In the genomic region with DNA sequence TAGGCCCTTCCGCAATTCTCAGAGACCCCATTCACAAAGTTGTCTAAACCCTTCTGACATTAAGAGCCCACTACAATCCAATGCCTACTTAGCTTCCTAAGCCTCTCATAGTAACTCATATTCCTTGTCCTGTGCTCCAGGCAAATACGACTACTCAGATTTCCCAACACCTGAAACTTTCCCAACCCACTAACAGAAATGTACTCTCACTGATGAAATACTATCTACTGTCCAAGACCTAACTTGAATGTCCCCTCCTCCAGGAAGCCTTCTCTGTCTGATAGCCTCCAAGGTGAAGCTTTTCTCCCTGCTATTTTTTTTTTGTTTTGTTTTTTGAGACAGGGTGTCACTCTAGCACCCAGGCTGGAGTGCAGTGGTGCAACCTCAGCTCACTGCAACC, we compare ENCODE assay signal across 28 cellular contexts.
"Had no signal": no experiment of that assay in that cellular context is flagged by ENCODE, and none has a peak within 500 bp of the region (broad histone marks: within the 10 kb centered on the region; RNA-seq: fewer than 3 reads in every experiment).

No MANE protein-coding gene starts in this region.

- H3K9ac ChIP-seq: KMS-11 had no signal

- H3K4me1 ChIP-seq: SJSA1 had no signal

- H3K27me3 Mint-ChIP-seq: activated B cell treated with CpG ODN at 0.5 μM for 24 hours; activated CD4-positive, alpha-beta memory T cell treated with anti-CD3 and anti-CD28 coated beads for 36 hours; activated naive CD4-positive, alpha-beta T cell treated with anti-CD3 and anti-CD28 coated beads, Interleukin-2, amount 10 ng/mL, durations not matched to agents 7 days and 5 days; activated naive CD8-positive, alpha-beta T cell treated with anti-CD3 and anti-CD28 coated beads for 36 hours; IgD-negative memory B cell had no signal

- H3K4me3 Mint-ChIP-seq: activated B cell treated with CpG ODN at 0.5 μM for 24 hours; activated CD4-positive, alpha-beta memory T cell treated with anti-CD3 and anti-CD28 coated beads for 36 hours; activated CD4-positive, alpha-beta T cell treated with anti-CD3 and anti-CD28 coated beads, Interleukin-2, amount 10 ng/mL, durations not matched to agents 7 days and 5 days; activated naive CD4-positive, alpha-beta T cell treated with anti-CD3 and anti-CD28 coated beads, Interleukin-2, amount 10 ng/mL, durations not matched to agents 7 days and 5 days; activated naive CD8-positive, alpha-beta T cell treated with anti-CD3 and anti-CD28 coated beads for 36 hours; activated T-cell treated with anti-CD3 and anti-CD28 coated beads, Interleukin-2, amount 50 U/mL, for 72 hours; IgD-negative memory B cell; T-helper 1 cell treated with Interleukin-12 subunit alpha and Interleukin-12 subunit beta and Interleukin-4 antibody, amounts not matched to agents 30 μg/mL and 1 μg/mL, for 36 hours had no signal

- H3K27ac Mint-ChIP-seq: activated B cell treated with CpG ODN at 0.5 μM for 24 hours; activated CD4-positive, alpha-beta memory T cell treated with anti-CD3 and anti-CD28 coated beads for 36 hours; activated CD4-positive, alpha-beta T cell treated with anti-CD3 and anti-CD28 coated beads, Interleukin-2, amount 10 ng/mL, durations not matched to agents 7 days and 5 days; activated naive CD4-positive, alpha-beta T cell treated with anti-CD3 and anti-CD28 coated beads, Interleukin-2, amount 10 ng/mL, durations not matched to agents 7 days and 5 days; activated naive CD8-positive, alpha-beta T cell treated with anti-CD3 and anti-CD28 coated beads for 36 hours; activated T-cell treated with anti-CD3 and anti-CD28 coated beads, Interleukin-2, amount 50 U/mL, for 72 hours; activated T-helper 2 cell treated with anti-CD3 and anti-CD28 coated beads, Interferon-gamma antibody, Interleukin-2, Interleukin-4, amounts not matched to agents 10 μg/mL and 5 μg/mL and 100 μg/mL, durations not matched to agents 14 hours and 24 hours and 36 hours; IgD-negative memory B cell; T-helper 1 cell treated with Interleukin-12 subunit alpha and Interleukin-12 subunit beta and Interleukin-4 antibody, amounts not matched to agents 30 μg/mL and 1 μg/mL, for 36 hours had no signal

- H3K4me3 ChIP-seq: MG63, SJSA1 had no signal

- FAIRE-seq: RCC 7860 had no signal

- H3K4me1 Mint-ChIP-seq: activated B cell treated with CpG ODN at 0.5 μM for 24 hours; activated CD4-positive, alpha-beta T cell treated with anti-CD3 and anti-CD28 coated beads, Interleukin-2, amount 10 ng/mL, durations not matched to agents 7 days and 5 days; activated naive CD4-positive, alpha-beta T cell treated with anti-CD3 and anti-CD28 coated beads, Interleukin-2, amount 10 ng/mL, durations not matched to agents 7 days and 5 days; activated naive CD8-positive, alpha-beta T cell treated with anti-CD3 and anti-CD28 coated beads for 36 hours; IgD-negative memory B cell had no signal

- H3K27me3 ChIP-seq: MG63, SJSA1 had no signal

- H3K36me3 ChIP-seq: MG63, SJSA1 had no signal

- H3K9me3 Mint-ChIP-seq: activated B cell treated with CpG ODN at 0.5 μM for 24 hours; activated CD4-positive, alpha-beta memory T cell treated with anti-CD3 and anti-CD28 coated beads for 36 hours; activated CD4-positive, alpha-beta T cell treated with anti-CD3 and anti-CD28 coated beads, Interleukin-2, amount 10 ng/mL, durations not matched to agents 7 days and 5 days; activated naive CD4-positive, alpha-beta T cell treated with anti-CD3 and anti-CD28 coated beads, Interleukin-2, amount 10 ng/mL, durations not matched to agents 7 days and 5 days; activated naive CD8-positive, alpha-beta T cell treated with anti-CD3 and anti-CD28 coated beads for 36 hours; activated T-cell treated with anti-CD3 and anti-CD28 coated beads, Interleukin-2, amount 50 U/mL, for 72 hours; activated T-helper 2 cell treated with anti-CD3 and anti-CD28 coated beads, Interferon-gamma antibody, Interleukin-2, Interleukin-4, amounts not matched to agents 10 μg/mL and 5 μg/mL and 100 μg/mL, durations not matched to agents 14 hours and 24 hours and 36 hours; IgD-negative memory B cell; T-helper 1 cell treated with Interleukin-12 subunit alpha and Interleukin-12 subunit beta and Interleukin-4 antibody, amounts not matched to agents 30 μg/mL and 1 μg/mL, for 36 hours had no signal

- ATAC-seq: activated T-cell treated with anti-CD3 and anti-CD28 coated beads, Interleukin-2, amount 50 U/mL, for 72 hours; PC-3; SK-N-SH treated with all-trans-retinoic acid at 6 μM for 48 hours had no signal

- H3K36me3 Mint-ChIP-seq: activated CD4-positive, alpha-beta memory T cell treated with anti-CD3 and anti-CD28 coated beads for 36 hours; activated naive CD4-positive, alpha-beta T cell treated with anti-CD3 and anti-CD28 coated beads, Interleukin-2, amount 10 ng/mL, durations not matched to agents 7 days and 5 days; activated naive CD8-positive, alpha-beta T cell treated with anti-CD3 and anti-CD28 coated beads for 36 hours had no signal

- DNase-seq: activated B cell treated with CpG ODN at 0.5 μM for 24 hours; activated CD4-positive, alpha-beta memory T cell treated with anti-CD3 and anti-CD28 coated beads for 36 hours; activated CD4-positive, alpha-beta T cell treated with anti-CD3 and anti-CD28 coated beads for 1 hour; activated CD4-positive, alpha-beta T cell treated with anti-CD3 and anti-CD28 coated beads, Interleukin-2, amount 10 ng/mL, durations not matched to agents 7 days and 5 days; activated gamma-delta T cell treated with Interleukin-2 at 50 U/mL for 16 hours; activated naive CD4-positive, alpha-beta T cell treated with anti-CD3 and anti-CD28 coated beads, Interleukin-2, amount 10 ng/mL, durations not matched to agents 7 days and 5 days; activated naive CD8-positive, alpha-beta T cell treated with anti-CD3 and anti-CD28 coated beads for 36 hours; activated T-cell treated with anti-CD3 and anti-CD28 coated beads for 4 hours; activated T-cell treated with anti-CD3 and anti-CD28 coated beads, Interleukin-2, amount 50 U/mL, for 72 hours; anterior cingulate cortex; MG63; MV-4-11; NCI-H1092 treated with DMSO at 0.1 percent for 48 hours; NCI-H1436; NCI-H1694 treated with DMSO at 0.1 percent for 48 hours; NCI-H2029 treated with DMSO at 0.1 percent for 48 hours; NCI-H510A treated with DMSO at 0.1 percent for 48 hours; NCI-H69; PC-3; SHP77; SW 1271 had no signal

- H3K9me3 ChIP-seq: MG63, SJSA1 had no signal

- H3K4me2 ChIP-seq: KMS-11 had no signal

- H3K27ac ChIP-seq: KMS-11, SJSA1 had no signal
